8 cellular contexts compared by ENCODE assay signal in genomic region chr12:92403210-92404175, GRCh38.
DNase-seq lines count a peak whose midpoint lies in the region; ATAC-seq lines count a peak whose summit lies in the region.

No MANE protein-coding gene starts in this region.

- CTCF ChIA-PET in activated CD8-positive, alpha-beta T cell treated with anti-CD3 and anti-CD28 coated beads, Interleukin-2, amount 10 ng/mL, durations not matched to agents 7 days and 5 days (lab: Charles Lee): interaction anchor here (0.7 to 6.2 kb wide), 12 partner anchors 29 to 1022 kb away, joined by 3 to 27 read pairs (median 4); partner anchors contain the start of gene BTG1

- peak; percentile 87 for ATAC-seq in HG03354 (IDR thresholded peaks at IDR 0.05; ENCODE audit: poor library complexity, severe bottlenecking, unreplicated experiment)
- peak; percentile 78 for ATAC-seq in activated CD8-positive, alpha-beta T cell treated with anti-CD3 and anti-CD28 coated beads, Interleukin-2, amount 10 ng/mL, durations not matched to agents 7 days and 5 days
- ATAC-seq in naive thymus-derived CD8-positive, alpha-beta T cell: peak; percentile 72 to 83

- DNase-seq in activated CD4-positive, CD25-positive, alpha-beta regulatory T cell treated with anti-CD3 and anti-CD28 coated beads, Interleukin-2, amount 50 U/mL, for 16 hours (ENCODE audit: low read depth, low spot score): peak; percentile 45
- DNase-seq in activated CD4-positive, CD25-positive, alpha-beta regulatory T cell treated with anti-CD3 and anti-CD28 coated beads, Interleukin-2, amount 50 U/mL, for 72 hours: no peak
- peak; percentile 85 for DNase-seq in activated CD8-positive, alpha-beta T cell treated with anti-CD3 and anti-CD28 coated beads, Interleukin-2, amount 10 ng/mL, durations not matched to agents 7 days and 5 days
- peak in 9 of 10 donors; percentile 44 to 89 (median 74) for DNase-seq in naive thymus-derived CD8-positive, alpha-beta T cell
- no peak for DNase-seq in NCI-H187 treated with DMSO at 0.1 percent for 48 hours (lab: John Stamatoyannopoulos, UW)
- no peak for DNase-seq in NCI-H2081 treated with DMSO at 0.1 percent for 48 hours (lab: John Stamatoyannopoulos, UW)
- DNase-seq in putamen (ENCODE audit: low spot score): no peak

- H3K9me3 Mint-ChIP-seq in activated CD8-positive, alpha-beta T cell treated with anti-CD3 and anti-CD28 coated beads, Interleukin-2, amount 10 ng/mL, durations not matched to agents 7 days and 5 days (ENCODE audit: insufficient read depth): peaks cover 7% of the 10 kb centered on the region
- H3K9me3 Mint-ChIP-seq in naive thymus-derived CD8-positive, alpha-beta T cell: peaks cover 0 to 14% (median 4%) of the 10 kb centered on the region in 9 donors

- peak overlapping the region; percentile 46 for H3K4me3 Mint-ChIP-seq in activated CD8-positive, alpha-beta T cell treated with anti-CD3 and anti-CD28 coated beads, Interleukin-2, amount 10 ng/mL, durations not matched to agents 7 days and 5 days
- peak overlapping the region; percentile 45 to 96 (median 82) for H3K4me3 Mint-ChIP-seq in naive thymus-derived CD8-positive, alpha-beta T cell

- no peaks in the 10 kb centered on the region for H3K27me3 Mint-ChIP-seq in activated CD8-positive, alpha-beta T cell treated with anti-CD3 and anti-CD28 coated beads, Interleukin-2, amount 10 ng/mL, durations not matched to agents 7 days and 5 days (ENCODE audit: low read depth)
- H3K27me3 Mint-ChIP-seq in naive thymus-derived CD8-positive, alpha-beta T cell: no peaks in the 10 kb centered on the region

- POLR2A ChIA-PET in activated CD8-positive, alpha-beta T cell treated with anti-CD3 and anti-CD28 coated beads, Interleukin-2, amount 10 ng/mL, durations not matched to agents 7 days and 5 days (lab: Charles Lee): interaction anchor here (0.6 to 8.5 kb wide), 16 partner anchors 25 to 526 kb away, joined by 3 to 218 read pairs (median 4); partner anchors contain the start of gene BTG1
- POLR2A ChIA-PET in naive thymus-derived CD8-positive, alpha-beta T cell (lab: Charles Lee): interaction anchor here (0.6 to 14.1 kb wide), 19 partner anchors 8 to 826 kb away, joined by 3 to 272 read pairs (median 3); partner anchors contain the start of gene BTG1

- peaks cover 36% of the 10 kb centered on the region for H3K36me3 Mint-ChIP-seq in activated CD8-positive, alpha-beta T cell treated with anti-CD3 and anti-CD28 coated beads, Interleukin-2, amount 10 ng/mL, durations not matched to agents 7 days and 5 days (ENCODE audit: low read depth)
- peaks cover 0 to 4% (median 3%) of the 10 kb centered on the region in 3 donors for H3K36me3 Mint-ChIP-seq in naive thymus-derived CD8-positive, alpha-beta T cell

- H3K27ac Mint-ChIP-seq in activated CD8-positive, alpha-beta T cell treated with anti-CD3 and anti-CD28 coated beads, Interleukin-2, amount 10 ng/mL, durations not matched to agents 7 days and 5 days: peak overlapping the region; percentile 95
- peak overlapping the region; percentile 95 to 99 (median 97) for H3K27ac Mint-ChIP-seq in naive thymus-derived CD8-positive, alpha-beta T cell

- H3K4me1 Mint-ChIP-seq in activated CD8-positive, alpha-beta T cell treated with anti-CD3 and anti-CD28 coated beads, Interleukin-2, amount 10 ng/mL, durations not matched to agents 7 days and 5 days (ENCODE audit: low read depth): peaks cover 88% of the 10 kb centered on the region
- peaks cover 35 to 91% (median 90%) of the 10 kb centered on the region in 4 donors for H3K4me1 Mint-ChIP-seq in naive thymus-derived CD8-positive, alpha-beta T cell

Comparison
In these comparisons a context has a peak if more than half of its experiments do, and no peak if none do; other contexts are left out.
1. DNase-seq: peak in activated CD4-positive, CD25-positive, alpha-beta regulatory T cell treated with anti-CD3 and anti-CD28 coated beads, Interleukin-2, amount 50 U/mL, for 16 hours (single experiment), activated CD8-positive, alpha-beta T cell treated with anti-CD3 and anti-CD28 coated beads, Interleukin-2, amount 10 ng/mL, durations not matched to agents 7 days and 5 days (single experiment) and naive thymus-derived CD8-positive, alpha-beta T cell (9 of 10); none in activated CD4-positive, CD25-positive, alpha-beta regulatory T cell treated with anti-CD3 and anti-CD28 coated beads, Interleukin-2, amount 50 U/mL, for 72 hours (single experiment), NCI-H187 treated with DMSO at 0.1 percent for 48 hours (single experiment), NCI-H2081 treated with DMSO at 0.1 percent for 48 hours (single experiment) and putamen (single experiment).
2. Peak in every context shown above with its lines, with median percentiles within 50 percentile points of each other: ATAC-seq.